Comparison of ENCODE assay signal across 22 cellular contexts in the genomic region with DNA sequence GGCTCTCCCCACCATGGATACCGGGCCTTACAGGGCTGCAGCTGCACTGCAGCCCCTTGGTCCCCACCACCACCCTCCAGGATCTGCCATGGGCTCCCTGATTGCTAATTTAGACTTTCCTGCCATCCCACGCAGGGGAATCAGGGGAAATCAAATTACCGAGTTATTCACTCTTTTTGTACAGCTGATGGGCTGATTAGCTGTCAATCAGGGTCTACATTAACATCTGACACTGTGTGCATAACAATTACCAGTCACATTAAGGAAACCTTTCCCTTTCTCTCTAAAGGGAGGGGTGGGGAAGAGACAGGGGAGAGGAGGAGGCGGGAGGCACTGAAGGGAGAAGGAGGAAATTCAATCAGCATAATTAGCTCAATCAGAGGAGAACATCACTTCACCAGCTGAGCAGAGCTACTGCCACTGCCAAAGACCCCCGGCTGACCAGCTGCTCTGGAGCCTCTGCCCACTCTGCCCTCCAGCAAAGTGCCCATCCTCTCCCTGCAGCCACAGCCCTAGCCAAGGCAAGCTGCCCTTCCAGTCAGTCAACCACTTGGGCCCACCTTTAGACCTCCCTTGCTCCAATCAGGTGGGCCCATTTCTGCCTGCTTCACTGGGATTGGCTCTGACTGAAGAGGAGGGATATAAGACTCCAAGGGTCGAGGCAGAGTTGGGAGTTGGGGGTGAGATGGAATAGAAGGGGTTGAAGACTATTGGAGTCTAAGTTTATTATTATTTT.
DNase-seq lines count a peak whose midpoint lies in the region; ATAC-seq and TF ChIP-seq lines count a peak whose summit lies in the region.
"Had no signal": no experiment of that assay in that cellular context is flagged by ENCODE, and none has a peak within 500 bp of the region (broad histone marks: within the 10 kb centered on the region; RNA-seq: fewer than 3 reads in every experiment).

No MANE protein-coding gene starts in this region.

- H3K9me3 Mint-ChIP-seq in WTC11 (peaks cover 16% of the 10 kb centered on the region), neural progenitor cell (peaks cover 2% of the 10 kb centered on the region)

- no peaks in the 10 kb centered on the region for H4K20me1 ChIP-seq in neural progenitor cell (ENCODE audit: low read depth)

- ATAC-seq in WTC11, result peak; percentile 85
- ATAC-seq in HG02938 (IDR thresholded peaks at IDR 0.05; ENCODE audit: unreplicated experiment), result no peak
- ATAC-seq: left colon, Right ventricle myocardium inferior had no signal

- H3K27me3 ChIP-seq in neural progenitor cell, result no peaks in the 10 kb centered on the region

- H3K4me3 ChIP-seq in neural progenitor cell, result no peak overlapping the region
- H3K4me3 ChIP-seq: A549, prostate gland had no signal

- DNase-seq in NCI-H2196 (lab: John Stamatoyannopoulos, UW; ENCODE audit: unreplicated experiment) (peak; percentile 22), NCI-H2196 treated with DMSO at 0.1 percent for 48 hours (lab: John Stamatoyannopoulos, UW; ENCODE audit: unreplicated experiment) (no peak), NCI-H1092 (lab: John Stamatoyannopoulos, UW) (peak; percentile 47), WTC11 (ENCODE audit: low spot score) (no peak), neural progenitor cell (ENCODE audit: low spot score) (peak; percentile 26), AG08396 (ENCODE audit: low spot score) (no peak), T-helper 9 cell (no peak)
- DNase-seq: activated CD4-positive, alpha-beta T cell treated with anti-CD3 and anti-CD28 coated beads, Interleukin-2, amount 50 U/mL, for 1 hour; activated CD8-positive, alpha-beta memory T cell treated with anti-CD3 and anti-CD28 coated beads, Interleukin-2, amount 50 U/mL, for 4 hours; activated gamma-delta T cell treated with Interleukin-2 at 50 U/mL for 16 hours; GF-D8; left colon; midbrain; NCI-H226; nephron progenitor cell; small intestine had no signal

- no peak overlapping the region for H2AFZ ChIP-seq in neural progenitor cell (replicated peaks)

- H3F3A ChIP-seq in neural progenitor cell (ENCODE audit: low read depth), result no peaks in the 10 kb centered on the region

- H3K4me2 ChIP-seq in neural progenitor cell, result no peak overlapping the region
- H3K4me2 ChIP-seq: A549 had no signal

- H3K36me3 Mint-ChIP-seq in WTC11 (peaks cover 5% of the 10 kb centered on the region), neural progenitor cell (no peaks in the 10 kb centered on the region)

- no peaks in the 10 kb centered on the region for H3K79me2 ChIP-seq in neural progenitor cell (ENCODE audit: low read depth)

- CTCF ChIA-PET in WTC11 (lab: Charles Lee), result interaction anchor here (1.0 to 3.4 kb wide), 6 partner anchors 12 to 180 kb away, joined by 3 to 12 read pairs (median 4); no protein-coding TSS in a partner anchor

- POLR2A ChIA-PET in WTC11 (lab: Charles Lee), result interaction anchor here (1.3 kb wide), 1 partner anchor 33 kb away, joined by 3 read pairs; no protein-coding TSS in a partner anchor

- TF ChIP-seq CTCF in WTC11 (IDR thresholded peaks at IDR 0.05) (no peak), neural progenitor cell (IDR thresholded peaks at IDR 0.05) (no peak)

- H3K4me3 Mint-ChIP-seq in WTC11 (no peak overlapping the region), neural progenitor cell (no peak overlapping the region)
- H3K4me3 Mint-ChIP-seq: nephron progenitor cell had no signal

- H3K4me1 Mint-ChIP-seq in WTC11, result peaks cover 32% of the 10 kb centered on the region
- no peaks in the 10 kb centered on the region for H3K4me1 Mint-ChIP-seq in neural progenitor cell
- H3K4me1 Mint-ChIP-seq: nephron progenitor cell had no signal

- no peak overlapping the region for H3K9ac ChIP-seq in neural progenitor cell

- no peaks in the 10 kb centered on the region for H3K4me1 ChIP-seq in neural progenitor cell
- H3K4me1 ChIP-seq: A549, prostate gland had no signal

- no peaks in the 10 kb centered on the region for H3K36me3 ChIP-seq in neural progenitor cell
- H3K36me3 ChIP-seq: prostate gland had no signal

- no peak overlapping the region for H3K27ac ChIP-seq in neural progenitor cell
- H3K27ac ChIP-seq: A549, C4-2B, HL-60, prostate gland had no signal

- H3K27ac Mint-ChIP-seq in WTC11 (no peak overlapping the region), neural progenitor cell (no peak overlapping the region)
- H3K27ac Mint-ChIP-seq: nephron progenitor cell had no signal

- no peaks in the 10 kb centered on the region; the same call in 1 of the 2 replicates for H3K27me3 Mint-ChIP-seq in WTC11 (ENCODE audit: low read depth)
- H3K27me3 Mint-ChIP-seq in neural progenitor cell (ENCODE audit: insufficient read depth, low read depth), result peaks cover 2% of the 10 kb centered on the region

- no peaks in the 10 kb centered on the region for H3K9me3 ChIP-seq in neural progenitor cell (ENCODE audit: low read depth)
- H3K9me3 ChIP-seq: A549, prostate gland had no signal

TF ChIP-seq in WTC11, 78 proteins besides CTCF, POLR2A, EP300 and RAD21:
- TF ChIP-seq, protein P1, sequence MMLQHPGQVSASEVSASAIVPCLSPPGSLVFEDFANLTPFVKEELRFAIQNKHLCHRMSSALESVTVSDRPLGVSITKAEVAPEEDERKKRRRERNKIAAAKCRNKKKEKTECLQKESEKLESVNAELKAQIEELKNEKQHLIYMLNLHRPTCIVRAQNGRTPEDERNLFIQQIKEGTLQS (CRISPR knock-in tag; conservative IDR thresholded peaks at IDR 0.05), result no peak
- TF ChIP-seq NFYB (CRISPR knock-in tag; conservative IDR thresholded peaks at IDR 0.05; ENCODE audit: low read depth), result peak; percentile 58

Comparison
In these comparisons a context has a peak if more than half of its experiments do, and no peak if none do; other contexts are left out.
1. DNase-seq: peak in NCI-H2196 (single experiment), NCI-H1092 (single experiment) and neural progenitor cell (single experiment); none in NCI-H2196 treated with DMSO at 0.1 percent for 48 hours (single experiment), WTC11 (single experiment), AG08396 (single experiment) and T-helper 9 cell (single experiment).